In the genomic region with DNA sequence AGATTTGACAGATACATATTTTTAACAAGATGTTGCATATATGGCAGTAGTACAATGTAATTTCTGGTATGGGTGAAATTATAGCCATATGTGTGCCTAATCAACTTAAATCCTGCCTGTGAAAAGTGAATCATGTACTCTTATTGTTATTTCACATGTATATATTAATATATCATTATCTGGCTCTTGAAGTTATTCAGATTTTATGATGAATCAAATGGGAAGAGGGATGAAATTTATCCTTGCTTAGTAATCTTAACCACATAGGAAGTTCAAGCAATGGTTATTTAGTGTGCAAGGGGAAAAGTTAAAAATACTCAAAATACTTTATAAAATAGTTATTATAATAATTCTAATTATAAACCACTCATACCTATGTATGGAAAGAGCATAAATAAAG, we compare ENCODE assay signal across 24 cellular contexts.
"Had no signal": no experiment of that assay in that cellular context is flagged by ENCODE, and none has a peak within 500 bp of the region (broad histone marks: within the 10 kb centered on the region; RNA-seq: fewer than 3 reads in every experiment).

No MANE protein-coding gene starts in this region.

- ATAC-seq: activated T-cell treated with anti-CD3 and anti-CD28 coated beads, Interleukin-2, amount 50 U/mL, for 4 hours; activated T-helper 17 cell treated with anti-CD3 and anti-CD28 coated beads, Interleukin-2, amount 50 U/mL, for 72 hours; left cardiac atrium; left ventricle myocardium superior; mucosa of descending colon; natural killer cell treated with Interleukin-12 subunit alpha and Interleukin-12 subunit beta and Interleukin-15 and Interleukin-18, amount 100 ng/mL, for 72 hours; right cardiac atrium; stimulated activated naive CD8-positive, alpha-beta T cell treated with anti-CD3 and anti-CD28 coated beads, Interleukin-15, Interleukin-2, amounts not matched to agents 100 U/mL and 50 U/mL, for 24 hours had no signal

- H3K4me1 Mint-ChIP-seq: activated CD4-positive, alpha-beta T cell treated with anti-CD3 and anti-CD28 coated beads, Interleukin-2, amount 10 ng/mL, durations not matched to agents 24 days and 14 days; activated T-helper 17 cell treated with anti-CD3 and anti-CD28 coated beads, Interleukin-2, amount 50 U/mL, for 72 hours had no signal

- H3K27me3 ChIP-seq: breast epithelium, upper lobe of left lung, vagina had no signal

- H3K27ac ChIP-seq: breast epithelium, thoracic aorta, upper lobe of left lung, vagina had no signal

- H3K4me3 Mint-ChIP-seq: activated CD4-positive, alpha-beta memory T cell treated with anti-CD3 and anti-CD28 coated beads for 36 hours; activated CD4-positive, alpha-beta T cell treated with anti-CD3 and anti-CD28 coated beads, Interleukin-2, amount 10 ng/mL, durations not matched to agents 24 days and 14 days; activated T-cell treated with anti-CD3 and anti-CD28 coated beads, Interleukin-2, amount 50 U/mL, for 4 hours; activated T-helper 17 cell treated with anti-CD3 and anti-CD28 coated beads, Interleukin-2, amount 50 U/mL, for 72 hours; natural killer cell treated with Interleukin-12 subunit alpha and Interleukin-12 subunit beta and Interleukin-15 and Interleukin-18, amount 100 ng/mL, for 72 hours; T-helper 1 cell treated with Interleukin-12 subunit alpha and Interleukin-12 subunit beta and Interleukin-4 antibody, amounts not matched to agents 30 μg/mL and 1 μg/mL, for 36 hours had no signal

- H3K36me3 ChIP-seq: breast epithelium, thoracic aorta, upper lobe of left lung, vagina had no signal

- H3K9me3 ChIP-seq: breast epithelium, mucosa of descending colon, thoracic aorta, upper lobe of left lung, vagina had no signal

- H3K27me3 Mint-ChIP-seq: activated CD4-positive, alpha-beta memory T cell treated with anti-CD3 and anti-CD28 coated beads for 36 hours; activated CD4-positive, alpha-beta T cell treated with anti-CD3 and anti-CD28 coated beads, Interleukin-2, amount 10 ng/mL, durations not matched to agents 24 days and 14 days; activated T-helper 17 cell treated with anti-CD3 and anti-CD28 coated beads, Interleukin-2, amount 50 U/mL, for 72 hours; natural killer cell treated with Interleukin-12 subunit alpha and Interleukin-12 subunit beta and Interleukin-15 and Interleukin-18, amount 100 ng/mL, for 72 hours had no signal

- H3K27ac Mint-ChIP-seq: activated CD4-positive, alpha-beta memory T cell treated with anti-CD3 and anti-CD28 coated beads for 36 hours; activated CD4-positive, alpha-beta T cell treated with anti-CD3 and anti-CD28 coated beads, Interleukin-2, amount 10 ng/mL, durations not matched to agents 24 days and 14 days; activated T-helper 17 cell treated with anti-CD3 and anti-CD28 coated beads, Interleukin-2, amount 50 U/mL, for 72 hours; natural killer cell treated with Interleukin-12 subunit alpha and Interleukin-12 subunit beta and Interleukin-15 and Interleukin-18, amount 100 ng/mL, for 72 hours; T-helper 1 cell treated with Interleukin-12 subunit alpha and Interleukin-12 subunit beta and Interleukin-4 antibody, amounts not matched to agents 30 μg/mL and 1 μg/mL, for 36 hours had no signal

- H3K36me3 Mint-ChIP-seq: activated CD4-positive, alpha-beta memory T cell treated with anti-CD3 and anti-CD28 coated beads for 36 hours; natural killer cell treated with Interleukin-12 subunit alpha and Interleukin-12 subunit beta and Interleukin-15 and Interleukin-18, amount 100 ng/mL, for 72 hours had no signal

- H3K4me3 ChIP-seq: breast epithelium, mucosa of descending colon, thoracic aorta, upper lobe of left lung, vagina had no signal

- H3K4me1 ChIP-seq: breast epithelium, upper lobe of left lung, vagina had no signal

- DNase-seq: activated CD4-positive, alpha-beta memory T cell treated with anti-CD3 and anti-CD28 coated beads for 36 hours; activated CD4-positive, alpha-beta T cell treated with anti-CD3 and anti-CD28 coated beads, Interleukin-2, amount 10 ng/mL, durations not matched to agents 24 days and 14 days; activated CD4-positive, CD25-positive, alpha-beta regulatory T cell treated with anti-CD3 and anti-CD28 coated beads, Interleukin-2, amount 50 U/mL, for 72 hours; activated gamma-delta T cell treated with Interleukin-2 at 50 U/mL for 16 hours; activated naive CD4-positive, alpha-beta T cell treated with anti-CD3 and anti-CD28 coated beads, Interleukin-2, amount 50 U/mL, for 16 hours; activated T-cell treated with anti-CD3 and anti-CD28 coated beads, Interleukin-2, amount 50 U/mL, for 4 hours; amniotic stem cell; central memory CD4-positive, alpha-beta T cell; islet precursor cell; left cardiac atrium; left ventricle myocardium superior; mucosa of descending colon; posterior cingulate gyrus; right cardiac atrium; stimulated activated CD4-positive, alpha-beta T cell treated with anti-CD3 and anti-CD28 coated beads, Interleukin-4, amount 100 ng/mL, for 1 hour; stimulated activated naive CD8-positive, alpha-beta T cell treated with anti-CD3 and anti-CD28 coated beads, Interleukin-15, Interleukin-2, amounts not matched to agents 100 U/mL and 50 U/mL, for 24 hours; T1000 had no signal

- H3K9me3 Mint-ChIP-seq: activated CD4-positive, alpha-beta memory T cell treated with anti-CD3 and anti-CD28 coated beads for 36 hours; activated CD4-positive, alpha-beta T cell treated with anti-CD3 and anti-CD28 coated beads, Interleukin-2, amount 10 ng/mL, durations not matched to agents 24 days and 14 days; activated T-cell treated with anti-CD3 and anti-CD28 coated beads, Interleukin-2, amount 50 U/mL, for 4 hours; activated T-helper 17 cell treated with anti-CD3 and anti-CD28 coated beads, Interleukin-2, amount 50 U/mL, for 72 hours had no signal
